8 cellular contexts compared by ENCODE assay signal in genomic region chr13:49791214-49791752, GRCh38. TPM values are rescaled to one million over a fixed set of nuclear protein-coding genes. Genes with fewer than 3 reads are reported as not detected.
DNase-seq lines count a peak whose midpoint lies in the region; ATAC-seq lines count a peak whose summit lies in the region.

No MANE protein-coding gene starts in this region.

- DNase-seq in Daoy (ENCODE audit: low read depth) = peak; percentile 3
- peak in 1 of 2 experiments; percentile 36 for DNase-seq in SJCRH30
- DNase-seq in NCI-H1436 treated with DMSO at 0.1 percent for 48 hours (lab: John Stamatoyannopoulos, UW) = no peak

- H3K9ac ChIP-seq in endocrine pancreas (ENCODE audit: control insufficient read depth, insufficient read depth, low read length) (peak overlapping the region; percentile 76), mucosa of rectum (ENCODE audit: low read depth in 1 of 2, low read length in 2 of 2) (peak overlapping the region; percentile 74 to 84)

- H3K4me3 ChIP-seq in SJCRH30 = peak overlapping the region; percentile 87
- H3K4me3 ChIP-seq in endocrine pancreas (ENCODE audit: control insufficient read depth, insufficient read depth, low read length) = peak overlapping the region; percentile 97
- H3K4me3 ChIP-seq in mucosa of rectum (ENCODE audit: low read length in 2 of 2) = peak overlapping the region; percentile 91

- H3K4me1 ChIP-seq in SJCRH30 (no peaks in the 10 kb centered on the region), endocrine pancreas (ENCODE audit: control insufficient read depth, insufficient read depth, low read length) (peaks cover 9% of the 10 kb centered on the region), mucosa of rectum (ENCODE audit: control insufficient read depth in 2 of 2, insufficient read depth in 2 of 2, low read length in 2 of 2) (peaks cover 9 to 16% of the 10 kb centered on the region in 2 donors)

- H3K27ac ChIP-seq in SJCRH30 (peak overlapping the region; percentile 98; the same call in 1 of the 2 replicates), mucosa of rectum (ENCODE audit: low read depth in 2 of 2, low read length in 2 of 2) (peak overlapping the region; percentile 97)

- ATAC-seq in HG03066 (IDR thresholded peaks at IDR 0.05; ENCODE audit: low read depth, unreplicated experiment) = peak; percentile 0
- ATAC-seq in HG02798 (IDR thresholded peaks at IDR 0.05; ENCODE audit: poor library complexity, unreplicated experiment) = no peak
- no peak for ATAC-seq in HG03432 (IDR thresholded peaks at IDR 0.05; ENCODE audit: unreplicated experiment)

- H3K27me3 ChIP-seq in SJCRH30 (no peaks in the 10 kb centered on the region), endocrine pancreas (ENCODE audit: control insufficient read depth, insufficient read depth, low read length) (no peaks in the 10 kb centered on the region), mucosa of rectum (ENCODE audit: control insufficient read depth in 2 of 2, insufficient read depth in 2 of 2, low read length in 2 of 2) (no peaks in the 10 kb centered on the region)

- H3K9me3 ChIP-seq in SJCRH30 (replicated peaks) (no peaks in the 10 kb centered on the region), endocrine pancreas (ENCODE audit: control insufficient read depth, low read length) (no peaks in the 10 kb centered on the region), mucosa of rectum (ENCODE audit: control insufficient read depth in 2 of 2, low read length in 2 of 2) (no peaks in the 10 kb centered on the region)

- H3K36me3 ChIP-seq in SJCRH30 = no peaks in the 10 kb centered on the region
- H3K36me3 ChIP-seq in endocrine pancreas (ENCODE audit: control insufficient read depth, insufficient read depth, low read length) = no peaks in the 10 kb centered on the region
- H3K36me3 ChIP-seq in mucosa of rectum (ENCODE audit: control insufficient read depth in 2 of 2, insufficient read depth in 2 of 2, low read length in 2 of 2) = no peaks in the 10 kb centered on the region

RNA-seq across cellular contexts. Expression of gene KPNA3, which starts 1.2 kb away (rescaled TPM):
- total RNA-seq in Daoy (2014; rRNA removed; shearing (Covaris generic)) = 22.0 and 23.5 TPM in 2 replicates
- 49.0 and 54.3 TPM in 2 replicates for total RNA-seq in SJCRH30 (2014; rRNA removed; shearing (Covaris generic))
